11 cellular contexts compared by ENCODE assay signal in genomic region chr17:17515921-17516295, GRCh38. TPM values are rescaled to one million over a fixed set of nuclear protein-coding genes. Genes with fewer than 3 reads are reported as not detected.
A peak's percentile ranks its signal among the peaks of the same experiment; 100 is the strongest.
DNase-seq lines count a peak whose midpoint lies in the region; FAIRE-seq and TF ChIP-seq lines count a peak whose summit lies in the region.
"Had no signal": no experiment of that assay in that cellular context is flagged by ENCODE, and none has a peak within 500 bp of the region (broad histone marks: within the 10 kb centered on the region; RNA-seq: fewer than 3 reads in every experiment).

No MANE protein-coding gene starts in this region.

- H3K9me2 ChIP-seq in GM23248 (ENCODE audit: insufficient read depth) = no peaks in the 10 kb centered on the region

- no peak overlapping the region for H3K4me2 ChIP-seq in GM23248 (ENCODE audit: unreplicated experiment)

- H4K20me1 ChIP-seq in GM23248 (ENCODE audit: insufficient read depth) = no peaks in the 10 kb centered on the region

- no peak for TF ChIP-seq POLR2A in Peyer's patch (IDR thresholded peaks at IDR 0.05)

- WGBS in GM23248 (ENCODE audit: low coverage in 1 of 2, low lambda C conversion rate in 2 of 2, missing lambda C conversion rate in 2 of 2), 2 experiments = 71 to 74% methylated on average over 12 of the region's 12 CpGs

- H3K4me1 ChIP-seq in GM23248 (ENCODE audit: insufficient read depth) (no peaks in the 10 kb centered on the region), kidney (ENCODE audit: control insufficient read depth in 1 of 2, insufficient read depth in 1 of 2, low read depth in 1 of 2, low read length in 2 of 2) (no peaks in the 10 kb centered on the region), Peyer's patch (no peaks in the 10 kb centered on the region)

- no peaks in the 10 kb centered on the region for H3F3A ChIP-seq in GM23248 (ENCODE audit: insufficient read depth)

- H3K4me3 ChIP-seq in GM23248 (no peak overlapping the region), WERI-Rb-1 (ENCODE audit: low read depth, low read length) (no peak overlapping the region), kidney (ENCODE audit: low read length in 2 of 2) (no peak overlapping the region), Peyer's patch (no peak overlapping the region)

- no peaks in the 10 kb centered on the region for H3K79me2 ChIP-seq in GM23248 (ENCODE audit: insufficient read depth)

- in situ Hi-C loops in GM23248 (cut with MboI) = no loop called here

- H3K27me3 ChIP-seq in GM23248 (replicated peaks; ENCODE audit: insufficient read depth) (no peaks in the 10 kb centered on the region), WERI-Rb-1 (ENCODE audit: insufficient read depth, low read depth, severe bottlenecking) (no peaks in the 10 kb centered on the region), Peyer's patch (no peaks in the 10 kb centered on the region)

- H3K9me3 ChIP-seq in GM23248 (ENCODE audit: low read depth) (no peaks in the 10 kb centered on the region), WERI-Rb-1 (ENCODE audit: severe bottlenecking) (no peaks in the 10 kb centered on the region), kidney (ENCODE audit: control insufficient read depth in 1 of 2, low read length in 2 of 2) (no peaks in the 10 kb centered on the region), Peyer's patch (no peaks in the 10 kb centered on the region)

- TF ChIP-seq CTCF in WERI-Rb-1 (IDR thresholded peaks at IDR 0.05; ENCODE audit: low read depth, low read length) (no peak), kidney (IDR thresholded peaks at IDR 0.05; ENCODE audit: borderline replicate concordance, extremely low read depth, insufficient read depth) (no peak), Peyer's patch (IDR thresholded peaks at IDR 0.05) (no peak)

- no peak for FAIRE-seq in kidney (lab: Jason Lieb, UNC)
- FAIRE-seq: urothelium cell line had no signal

- H3K27ac ChIP-seq in GM23248 = no peak overlapping the region
- peak overlapping the region; percentile 52 for H3K27ac ChIP-seq in WERI-Rb-1
- H3K27ac ChIP-seq in kidney (ENCODE audit: low read depth in 2 of 2, low read length in 2 of 2) = no peak overlapping the region
- no peak overlapping the region for H3K27ac ChIP-seq in Peyer's patch

- H3K9ac ChIP-seq in GM23248 (no peak overlapping the region), kidney (ENCODE audit: low read length in 2 of 2) (no peak overlapping the region)

- H2AFZ ChIP-seq in GM23248 = no peak overlapping the region

- H3K36me3 ChIP-seq in GM23248 (ENCODE audit: low read depth) (no peaks in the 10 kb centered on the region), WERI-Rb-1 (no peaks in the 10 kb centered on the region), kidney (ENCODE audit: control insufficient read depth in 1 of 2, insufficient read depth in 2 of 2, low read length in 2 of 2) (no peaks in the 10 kb centered on the region), Peyer's patch (no peaks in the 10 kb centered on the region)

- DNase-seq in A172 (ENCODE audit: low spot score) (peak; percentile 36), GM23248 (peak; percentile 75), WERI-Rb-1 (no peak), kidney (peak; percentile 43), Peyer's patch (no peak), NOMO-1 treated with DMSO at 0.1 percent for 48 hours (lab: John Stamatoyannopoulos, UW; ENCODE audit: unreplicated experiment) (no peak), NCI-H1092 treated with DMSO at 0.1 percent for 48 hours (lab: John Stamatoyannopoulos, UW) (no peak), nucleus accumbens (lab: John Stamatoyannopoulos, UW) (no peak)
- DNase-seq: GF-D8, NCI-H1436 had no signal

- intact Hi-C loops in kidney (cut with DNase I) = no loop called here

RNA-seq across cellular contexts. Expression of gene RASD1, which starts 19.7 kb away (rescaled TPM):
- total RNA-seq in A172 (2014; rRNA removed; shearing (Covaris generic)) = not detected in 2 replicates
- 0.89 and 2.2 TPM in 2 replicates for total RNA-seq in GM23248 (2014; rRNA removed; shearing (Covaris generic))
- polyA plus RNA-seq in GM23248 (2016; fragmentation: Nextera tagmentation; extraction: Ambion mirVana) (1.2 and 1.5 TPM in 2 replicates), kidney (ENCODE audit: insufficient read depth, low read depth, low replicate concordance) (103 TPM)
- total RNA-seq in kidney (147 TPM), Peyer's patch (10 to 100 TPM; 15.0 to 32.2 (median 25.1) TPM)

RNA-seq across cellular contexts. Expression of gene MED9, which starts 39.1 kb away (rescaled TPM):
- 6.4 and 9.9 TPM in 2 replicates for total RNA-seq in A172 (2014; rRNA removed; shearing (Covaris generic))
- total RNA-seq in GM23248 (2014; rRNA removed; shearing (Covaris generic)) = 9.6 and 10.3 TPM in 2 replicates
- 9.8 and 10.0 TPM in 2 replicates for polyA plus RNA-seq in GM23248 (2016; fragmentation: Nextera tagmentation; extraction: Ambion mirVana)
- total RNA-seq in kidney = 20.8 TPM
- polyA plus RNA-seq in kidney (ENCODE audit: insufficient read depth, low read depth, low replicate concordance) = 24.5 TPM
- 10 to 100 TPM in 3 of 4 donors, 1 to 10 TPM in 1; 8.3 to 42.4 (median 19.4) TPM for total RNA-seq in Peyer's patch

Comparison
In these comparisons a context has a peak if more than half of its experiments do, and no peak if none do; other contexts are left out.
1. DNase-seq: peak in A172 (single experiment), GM23248 (single experiment) and kidney (single experiment); none in WERI-Rb-1 (single experiment), Peyer's patch (0 of 3), NOMO-1 treated with DMSO at 0.1 percent for 48 hours (single experiment), NCI-H1092 treated with DMSO at 0.1 percent for 48 hours (single experiment) and nucleus accumbens (0 of 56).